In the genomic region with DNA sequence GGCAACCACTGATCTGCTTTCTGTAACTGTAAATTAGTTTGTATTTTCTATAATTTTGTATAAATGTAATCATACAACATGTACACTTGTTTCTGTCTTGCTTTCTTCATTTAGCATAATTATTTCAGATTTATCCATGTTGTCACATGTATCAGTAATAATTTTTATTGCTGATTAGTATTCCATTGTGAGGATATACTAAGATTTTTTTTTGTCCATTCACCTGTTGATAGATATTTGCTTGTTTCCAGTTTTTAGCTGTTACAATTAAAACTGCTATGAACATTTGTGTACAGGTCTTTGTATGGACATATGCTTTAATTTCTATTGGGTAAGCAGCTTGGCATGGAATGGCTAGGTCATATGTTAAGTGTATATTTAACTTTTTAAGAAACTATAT, we compare ENCODE assay signal across 9 cellular contexts.
"Had no signal": no experiment of that assay in that cellular context is flagged by ENCODE, and none has a peak within 500 bp of the region (broad histone marks: within the 10 kb centered on the region; RNA-seq: fewer than 3 reads in every experiment).

No MANE protein-coding gene starts in this region.

- H2AFZ ChIP-seq: GM23338 had no signal

- FAIRE-seq: H1, H54, HTR-8/SVneo had no signal

- H3K4me3 ChIP-seq: GM23338 had no signal

- H3K4me2 ChIP-seq: GM23338 had no signal

- ATAC-seq: GM23338 had no signal

- DNase-seq: H9, HCEC 1CT, HFFc6, IMR-90, KBM-7 had no signal
